ENCODE assay signal across 1 cellular context in genomic region chr3:40878464-40878905, GRCh38.
TF ChIP-seq lines count a peak whose summit lies in the region.

No MANE protein-coding gene starts in this region.

TF ChIP-seq in GM23338, 12 proteins besides CTCF, POLR2A, EP300 and RAD21 (continued from another document):
- TF ChIP-seq ZNF462 (CRISPR knock-in tag; IDR thresholded peaks at IDR 0.05) = no peak
- TF ChIP-seq ETS1 (IDR thresholded peaks at IDR 0.05) = no peak
- TF ChIP-seq NANOG (IDR thresholded peaks at IDR 0.05; ENCODE audit: borderline replicate concordance) = no peak
